Comparison of ENCODE assay signal across 8 cellular contexts in the genomic region with DNA sequence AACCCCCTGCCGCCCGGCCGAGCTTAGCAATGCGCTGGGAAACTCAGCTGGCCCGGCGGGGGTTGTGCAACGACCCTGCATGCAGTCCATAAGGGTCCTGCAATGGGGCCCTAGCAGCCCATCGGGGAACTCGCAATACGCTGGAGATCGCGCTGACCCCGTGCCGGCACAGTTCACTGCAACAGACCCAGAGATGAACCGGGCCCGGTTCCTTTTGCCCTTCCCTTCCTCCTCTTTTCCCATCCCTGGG. TPM values are rescaled to one million over a fixed set of nuclear protein-coding genes. Genes with fewer than 3 reads are reported as not detected.
DNase-seq lines count a peak whose midpoint lies in the region; ATAC-seq and TF ChIP-seq lines count a peak whose summit lies in the region.

No MANE protein-coding gene starts in this region.

- H3K27ac ChIP-seq in adipose tissue (ENCODE audit: low read depth, low read length) (peak overlapping the region; percentile 22), layer of hippocampus (ENCODE audit: low read depth, low read length) (peak overlapping the region; percentile 96), tibial artery (peak overlapping the region; percentile 85)

- intact Hi-C loops in tibial artery (cut with DNase I; ENCODE audit: low total_unique reads), result loop anchor here (5.0 kb wide), 1 partner anchor 43 kb away; no protein-coding TSS in a partner anchor

- H3K9me3 ChIP-seq in tibial artery, result no peaks in the 10 kb centered on the region

- peaks cover 4 to 49% (median 38%) of the 10 kb centered on the region in 4 donors for H3K4me1 ChIP-seq in tibial artery

- DNase-seq in tibial artery (no peak), SIG-M5 (lab: John Stamatoyannopoulos, UW) (no peak), NCI-H187 (lab: John Stamatoyannopoulos, UW) (no peak)
- no peak for DNase-seq in stimulated activated CD8-positive, alpha-beta memory T cell treated with anti-CD3 and anti-CD28 coated beads, Interleukin-4, amount 100 ng/mL, for 48 hours

- TF ChIP-seq CTCF in tibial artery (IDR thresholded peaks at IDR 0.05), result no peak

- ATAC-seq in GM19023 (IDR thresholded peaks at IDR 0.05; ENCODE audit: unreplicated experiment), result peak; percentile 15
- ATAC-seq in HG03135 (IDR thresholded peaks at IDR 0.05; ENCODE audit: unreplicated experiment), result peak; percentile 1

- peak overlapping the region; percentile 83 to 91 for H3K4me3 ChIP-seq in tibial artery

- peaks cover 36 to 58% (median 39%) of the 10 kb centered on the region in 3 donors for H3K36me3 ChIP-seq in tibial artery

- 0 to 1% (median 0%) methylated on average over 16 of the region's 16 CpGs for WGBS in adipose tissue, 3 donors

- H3K27me3 ChIP-seq in layer of hippocampus (ENCODE audit: control insufficient read depth, insufficient read depth, low read length), result no peaks in the 10 kb centered on the region
- no peaks in the 10 kb centered on the region for H3K27me3 ChIP-seq in tibial artery

RNA-seq across cellular contexts. Expression of a gene that starts 0.4 kb away (rescaled TPM):
- polyA plus RNA-seq in adipose tissue, result 10 to 100 TPM; 25.6 to 68.6 (median 49.6) TPM

RNA-seq across cellular contexts. Expression of a gene that starts 0.6 kb away (rescaled TPM):
- 100 to 1,000 TPM in 1 of 3 donors, 10 to 100 TPM in 2; 60.2 to 111 (median 79.2) TPM for polyA plus RNA-seq in adipose tissue

RNA-seq across cellular contexts. Expression of a gene that starts 7.4 kb away (rescaled TPM):
- under 1 TPM in 2 of 3 donors, not detected in 1; 0.04 to 0.05 TPM for polyA plus RNA-seq in adipose tissue

RNA-seq across cellular contexts. Expression of a gene that starts 8.9 kb away (rescaled TPM):
- 1,000 to 10,000 TPM in 1 of 3 donors, 100 to 1,000 TPM in 2; 270 to 1,173 (median 475) TPM for polyA plus RNA-seq in adipose tissue

RNA-seq across cellular contexts. Expression of a gene that starts 11.4 kb away (rescaled TPM):
- 10 to 100 TPM in 1 of 3 donors, 1 to 10 TPM in 2; 5.1 to 13.5 (median 6.4) TPM for polyA plus RNA-seq in adipose tissue

Comparison
In these comparisons a context has a peak if more than half of its experiments do, and no peak if none do; other contexts are left out.
1. H3K27ac ChIP-seq: peak in every context shown above with its lines; median percentile 96 in layer of hippocampus; 85 in tibial artery; 22 in adipose tissue.